ENCODE assay signal across 18 cellular contexts in genomic region chr13:98487522-98487921, GRCh38.
DNase-seq lines count a peak whose midpoint lies in the region; ATAC-seq, FAIRE-seq and TF ChIP-seq lines count a peak whose summit lies in the region.
"Had no signal": no experiment of that assay in that cellular context is flagged by ENCODE, and none has a peak within 500 bp of the region (broad histone marks: within the 10 kb centered on the region; RNA-seq: fewer than 3 reads in every experiment).

No MANE protein-coding gene starts in this region.

- H3K27ac ChIP-seq in A549 (peak overlapping the region; percentile 38 to 98; a peak in 5 of 6 replicates), epithelial cell of prostate (peak overlapping the region; percentile 98), body of pancreas (no peak overlapping the region)
- H3K27ac ChIP-seq: thoracic aorta had no signal

- no peak for ATAC-seq in A549
- ATAC-seq in GM18909 (IDR thresholded peaks at IDR 0.05; ENCODE audit: poor library complexity, unreplicated experiment): peak; percentile 31
- ATAC-seq in body of pancreas: no peak
- ATAC-seq: gastrocnemius medialis, mucosa of descending colon had no signal

- WGBS in A549 (ENCODE audit: missing lambda C conversion rate): 86% methylated on average over 5 of the region's 5 CpGs
- 74 to 75% methylated on average over 5 of the region's 5 CpGs for WGBS in body of pancreas, 2 donors
- 70 to 74% methylated on average over 5 of the region's 5 CpGs for WGBS in lower leg skin, 2 donors

- no peak overlapping the region for H3K4me2 ChIP-seq in A549

- H3K36me3 ChIP-seq in body of pancreas (replicated peaks in 1 of 2; ENCODE audit: insufficient read depth in 1 of 2, low read depth in 2 of 2): no peaks in the 10 kb centered on the region
- H3K36me3 ChIP-seq: gastrocnemius medialis, thoracic aorta had no signal

- no peaks in the 10 kb centered on the region for H3K27me3 ChIP-seq in body of pancreas
- H3K27me3 ChIP-seq: gastrocnemius medialis had no signal

- DNase-seq in A549 (ENCODE audit: low read depth in 1 of 2, low spot score in 1 of 2) (no peak), NOMO-1 treated with dmso at 0.1 percent for 144 hours (lab: John Stamatoyannopoulos, UW; ENCODE audit: unreplicated experiment) (peak; percentile 17), epithelial cell of prostate (ENCODE audit: low read depth, low spot score) (no peak), DMS53 treated with DMSO at 0.1 percent for 48 hours (lab: John Stamatoyannopoulos, UW; ENCODE audit: unreplicated experiment) (no peak), body of pancreas (no peak), activated gamma-delta T cell treated with Interleukin-2 at 50 U/mL for 16 hours (no peak), lower leg skin (ENCODE audit: low spot score in 2 of 2) (no peak)
- DNase-seq: activated CD4-positive, alpha-beta T cell treated with anti-CD3 and anti-CD28 coated beads, Interleukin-2, amount 50 U/mL, for 1 hour; DMS153; mucosa of descending colon; NCI-H146; NCI-H524; posterior cingulate gyrus; Right ventricle myocardium superior; T-helper 9 cell had no signal

- TF ChIP-seq EP300 in A549 (IDR thresholded peaks at IDR 0.05): no peak

- no peak for TF ChIP-seq CTCF in A549 (IDR thresholded peaks at IDR 0.05)
- no peak for TF ChIP-seq CTCF in body of pancreas (IDR thresholded peaks at IDR 0.05)
- TF ChIP-seq CTCF in lower leg skin (IDR thresholded peaks at IDR 0.05): no peak

- FAIRE-seq in A549 (lab: Jason Lieb, UNC): no peak

- H3K4me3 ChIP-seq in A549 (no peak overlapping the region), body of pancreas (no peak overlapping the region), lower leg skin (ENCODE audit: low read depth, poor library complexity, severe bottlenecking) (no peak overlapping the region)
- H3K4me3 ChIP-seq: gastrocnemius medialis, mucosa of descending colon, thoracic aorta had no signal

- no peak for TF ChIP-seq RAD21 in A549 (conservative IDR thresholded peaks at IDR 0.05 in 1 of 2, IDR thresholded peaks at IDR 0.05 in 1 of 2)

- H3K9me3 ChIP-seq in A549 (no peaks in the 10 kb centered on the region), body of pancreas (no peaks in the 10 kb centered on the region)
- H3K9me3 ChIP-seq: gastrocnemius medialis, mucosa of descending colon, thoracic aorta had no signal

- intact Hi-C loops in body of pancreas (cut with DNase I): no loop called here
- intact Hi-C loops in lower leg skin (cut with DNase I; ENCODE audit: low total_unique reads): loop anchor here (10.0 kb wide), 1 partner anchor 77 kb away; no protein-coding TSS in a partner anchor

- H3K4me1 ChIP-seq in A549 (peaks cover 85% of the 10 kb centered on the region), body of pancreas (peaks cover 58% of the 10 kb centered on the region)

- CTCF ChIA-PET in A549 (lab: Yijun Ruan, JAX): interaction anchor here (1.3 to 1.8 kb wide), 4 partner anchors 37 to 186 kb away, joined by 3 to 4 read pairs (median 4); no protein-coding TSS in a partner anchor

- POLR2A ChIA-PET in A549 (lab: Yijun Ruan, JAX): no interaction called here

- TF ChIP-seq POLR2A in A549 (IDR thresholded peaks at IDR 0.05; ENCODE audit: low read length) (no peak), body of pancreas (IDR thresholded peaks at IDR 0.05) (no peak), lower leg skin (IDR thresholded peaks at IDR 0.05) (no peak)

TF ChIP-seq in A549, 52 proteins besides CTCF, POLR2A, EP300 and RAD21:
- TF ChIP-seq CHD4 (IDR thresholded peaks at IDR 0.05; ENCODE audit: borderline replicate concordance) (no peak), E2F6 (IDR thresholded peaks at IDR 0.05; ENCODE audit: borderline replicate concordance, low read depth) (no peak), ZSCAN20 (CRISPR knock-in tag; IDR thresholded peaks at IDR 0.05) (no peak), REST (IDR thresholded peaks at IDR 0.05) (no peak), USF2 (IDR thresholded peaks at IDR 0.05) (no peak), MAFK (IDR thresholded peaks at IDR 0.05; ENCODE audit: partially characterized antibody) (no peak), MYC (IDR thresholded peaks at IDR 0.05; ENCODE audit: borderline replicate concordance, low read length) (no peak), HDAC2 (IDR thresholded peaks at IDR 0.05) (no peak), ATOH8 (CRISPR knock-in tag; IDR thresholded peaks at IDR 0.05; ENCODE audit: low read depth) (no peak), RCOR1 (IDR thresholded peaks at IDR 0.05; ENCODE audit: low read depth, low read length) (no peak), MAX (IDR thresholded peaks at IDR 0.05) (no peak)
- TF ChIP-seq, protein P1, sequence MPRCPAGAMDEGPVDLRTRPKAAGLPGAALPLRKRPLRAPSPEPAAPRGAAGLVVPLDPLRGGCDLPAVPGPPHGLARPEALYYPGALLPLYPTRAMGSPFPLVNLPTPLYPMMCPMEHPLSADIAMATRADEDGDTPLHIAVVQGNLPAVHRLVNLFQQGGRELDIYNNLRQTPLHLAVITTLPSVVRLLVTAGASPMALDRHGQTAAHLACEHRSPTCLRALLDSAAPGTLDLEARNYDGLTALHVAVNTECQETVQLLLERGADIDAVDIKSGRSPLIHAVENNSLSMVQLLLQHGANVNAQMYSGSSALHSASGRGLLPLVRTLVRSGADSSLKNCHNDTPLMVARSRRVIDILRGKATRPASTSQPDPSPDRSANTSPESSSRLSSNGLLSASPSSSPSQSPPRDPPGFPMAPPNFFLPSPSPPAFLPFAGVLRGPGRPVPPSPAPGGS (IDR thresholded peaks at IDR 0.05): no peak

Comparison
In these comparisons a context has a peak if more than half of its experiments do, and no peak if none do; other contexts are left out.
1. H3K27ac ChIP-seq: peak in A549 (2 of 2) and epithelial cell of prostate (single experiment); none in body of pancreas (0 of 4).